19 cellular contexts compared by ENCODE assay signal in genomic region chr16:19316846-19317245, GRCh38. TPM values are rescaled to one million over a fixed set of nuclear protein-coding genes. Genes with fewer than 3 reads are reported as not detected.
DNase-seq lines count a peak whose midpoint lies in the region; ATAC-seq and TF ChIP-seq lines count a peak whose summit lies in the region.
"Had no signal": no experiment of that assay in that cellular context is flagged by ENCODE, and none has a peak within 500 bp of the region (broad histone marks: within the 10 kb centered on the region; RNA-seq: fewer than 3 reads in every experiment).

No MANE protein-coding gene starts in this region.

- H3K4me3 ChIP-seq in suprapubic skin, result no peak overlapping the region
- H3K4me3 ChIP-seq: SJSA1 had no signal

- peak; percentile 9 for DNase-seq in NCI-H2171 treated with DMSO at 0.1 percent for 48 hours (lab: John Stamatoyannopoulos, UW)
- DNase-seq in NCI-H2171 (lab: John Stamatoyannopoulos, UW), result no peak
- peak; percentile 79 for DNase-seq in NCI-H2227 (lab: John Stamatoyannopoulos, UW; ENCODE audit: unreplicated experiment)
- peak; percentile 57 for DNase-seq in iPS DF 19.7 (ENCODE audit: low read depth, low spot score)
- DNase-seq in suprapubic skin (ENCODE audit: low spot score in 2 of 2), result no peak
- DNase-seq in NCI-H1105 (lab: John Stamatoyannopoulos, UW), result no peak
- DNase-seq in MCF 10A (ENCODE audit: unreplicated experiment), result no peak
- DNase-seq: DMS153, GF-D8, KBM-7, MV-4-11, NCI-H2029, NCI-H510A treated with DMSO at 0.1 percent for 48 hours had no signal

- no peak for ATAC-seq in GM19324 (IDR thresholded peaks at IDR 0.05; ENCODE audit: low FRiP score, unreplicated experiment)
- ATAC-seq: HCT116, HepG2 had no signal

- H3K27me3 ChIP-seq in suprapubic skin, result no peaks in the 10 kb centered on the region
- H3K27me3 ChIP-seq: SJSA1 had no signal

- TF ChIP-seq EP300 in suprapubic skin (IDR thresholded peaks at IDR 0.05), result no peak

- peaks cover 3% of the 10 kb centered on the region for H3K4me1 ChIP-seq in suprapubic skin
- H3K4me1 ChIP-seq: SJSA1 had no signal

- H3K36me3 ChIP-seq in suprapubic skin, result no peaks in the 10 kb centered on the region
- H3K36me3 ChIP-seq: SJSA1 had no signal

- H3K27me3 Mint-ChIP-seq in MCF 10A (ENCODE audit: insufficient read depth, unreplicated experiment), result peaks cover 12% of the 10 kb centered on the region

- H3K36me3 Mint-ChIP-seq in MCF 10A (ENCODE audit: insufficient read depth, unreplicated experiment), result no peaks in the 10 kb centered on the region
- H3K36me3 Mint-ChIP-seq: CD14-positive monocyte had no signal

- no peaks in the 10 kb centered on the region for H3K9me3 ChIP-seq in suprapubic skin
- H3K9me3 ChIP-seq: SJSA1 had no signal

- no peak for TF ChIP-seq POLR2A in suprapubic skin (IDR thresholded peaks at IDR 0.05)

- CTCF ChIA-PET in MCF 10A (lab: Yijun Ruan, JAX), result no interaction called here

- H3K4me1 Mint-ChIP-seq in MCF 10A (ENCODE audit: insufficient read depth, unreplicated experiment), result no peaks in the 10 kb centered on the region
- H3K4me1 Mint-ChIP-seq: CD14-positive monocyte had no signal

- WGBS in suprapubic skin, result 45% methylated on average over 4 of the region's 7 CpGs

- no peaks in the 10 kb centered on the region for H3K9me3 Mint-ChIP-seq in MCF 10A (ENCODE audit: unreplicated experiment)
- H3K9me3 Mint-ChIP-seq: CD14-positive monocyte had no signal

- TF ChIP-seq CTCF in suprapubic skin (IDR thresholded peaks at IDR 0.05), result no peak
- TF ChIP-seq CTCF in MCF 10A (IDR thresholded peaks at IDR 0.05; ENCODE audit: unreplicated experiment), result no peak

- no peak overlapping the region for H3K4me3 Mint-ChIP-seq in MCF 10A (ENCODE audit: unreplicated experiment)
- H3K4me3 Mint-ChIP-seq: CD14-positive monocyte had no signal

- POLR2A ChIA-PET in MCF 10A (lab: Yijun Ruan, JAX), result no interaction called here

- H3K27ac Mint-ChIP-seq in MCF 10A (ENCODE audit: low read depth, unreplicated experiment), result no peak overlapping the region
- H3K27ac Mint-ChIP-seq: CD14-positive monocyte had no signal

- no TSS peak for BruUV-seq in MCF 10A (replicated peaks; lab: Mats Ljungman, UMichigan)

- intact Hi-C loops in MCF 10A (cut with micrococcal nuclease), result no loop called here

- H3K27ac ChIP-seq in suprapubic skin, result no peak overlapping the region
- H3K27ac ChIP-seq: 22Rv1, SJSA1 had no signal

RNA-seq across cellular contexts. Expression of gene CLEC19A, which starts 31.3 kb away (rescaled TPM):
- total RNA-seq in suprapubic skin (not detected), MCF 10A (2022) (not detected in 2 replicates)
- total RNA-seq: HepG2, SJSA1 had no signal

Comparison
In these comparisons a context has a peak if more than half of its experiments do, and no peak if none do; other contexts are left out.
1. DNase-seq: peak in NCI-H2171 treated with DMSO at 0.1 percent for 48 hours (single experiment), NCI-H2227 (single experiment) and iPS DF 19.7 (single experiment); none in NCI-H2171 (single experiment), suprapubic skin (0 of 2), NCI-H1105 (single experiment) and MCF 10A (single experiment).